1 cellular context compared by ENCODE assay signal in the genomic region with DNA sequence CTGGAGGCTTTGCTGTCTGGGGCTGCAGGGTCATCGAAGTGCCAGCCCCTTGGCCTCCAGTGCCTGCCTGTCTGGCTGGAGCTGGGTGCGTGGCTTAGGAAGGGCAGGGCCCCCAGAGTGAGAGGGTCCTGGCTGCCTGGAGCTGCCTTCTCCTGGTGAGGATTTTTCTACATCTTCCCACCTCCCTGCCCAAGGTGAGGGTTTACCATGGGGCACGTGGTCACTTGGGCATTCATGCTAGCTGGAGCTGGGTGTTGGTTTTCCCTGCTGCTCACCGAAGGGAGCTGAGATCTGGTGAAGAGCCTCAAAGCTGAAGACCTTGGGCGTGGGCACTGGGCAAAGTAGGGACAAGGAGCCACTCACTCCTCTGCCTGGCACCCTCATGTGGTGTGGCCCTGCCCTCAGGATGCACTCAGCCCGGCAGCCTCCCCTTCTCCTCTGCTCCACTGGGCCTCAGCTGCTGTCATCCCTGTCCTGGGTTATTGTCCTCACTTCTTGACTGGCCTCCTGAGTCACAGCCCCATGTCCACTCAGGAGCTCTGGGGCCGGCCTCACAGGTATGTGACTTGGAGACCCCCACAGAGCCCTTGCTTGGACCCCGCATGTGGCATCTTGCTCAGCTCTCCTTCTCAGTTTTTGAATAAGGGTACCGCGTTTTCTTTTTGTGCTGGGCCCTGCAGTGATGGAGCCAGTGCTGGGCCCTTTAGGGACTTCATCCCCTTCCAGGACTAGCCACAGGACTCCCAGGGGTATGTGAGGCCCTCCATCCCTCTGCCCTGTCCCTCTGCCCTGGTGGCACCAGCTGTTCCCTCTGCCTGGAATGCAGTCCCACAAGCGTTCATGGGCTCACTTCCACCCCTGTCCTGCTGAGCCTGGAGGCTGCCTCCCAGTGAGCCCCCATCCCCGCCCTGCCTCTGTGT.
TF ChIP-seq lines count a peak whose summit lies in the region.

No MANE protein-coding gene starts in this region.

TF ChIP-seq in GM23338, 12 proteins besides CTCF, POLR2A, EP300 and RAD21 (continued from another document):
- TF ChIP-seq, protein P1, sequence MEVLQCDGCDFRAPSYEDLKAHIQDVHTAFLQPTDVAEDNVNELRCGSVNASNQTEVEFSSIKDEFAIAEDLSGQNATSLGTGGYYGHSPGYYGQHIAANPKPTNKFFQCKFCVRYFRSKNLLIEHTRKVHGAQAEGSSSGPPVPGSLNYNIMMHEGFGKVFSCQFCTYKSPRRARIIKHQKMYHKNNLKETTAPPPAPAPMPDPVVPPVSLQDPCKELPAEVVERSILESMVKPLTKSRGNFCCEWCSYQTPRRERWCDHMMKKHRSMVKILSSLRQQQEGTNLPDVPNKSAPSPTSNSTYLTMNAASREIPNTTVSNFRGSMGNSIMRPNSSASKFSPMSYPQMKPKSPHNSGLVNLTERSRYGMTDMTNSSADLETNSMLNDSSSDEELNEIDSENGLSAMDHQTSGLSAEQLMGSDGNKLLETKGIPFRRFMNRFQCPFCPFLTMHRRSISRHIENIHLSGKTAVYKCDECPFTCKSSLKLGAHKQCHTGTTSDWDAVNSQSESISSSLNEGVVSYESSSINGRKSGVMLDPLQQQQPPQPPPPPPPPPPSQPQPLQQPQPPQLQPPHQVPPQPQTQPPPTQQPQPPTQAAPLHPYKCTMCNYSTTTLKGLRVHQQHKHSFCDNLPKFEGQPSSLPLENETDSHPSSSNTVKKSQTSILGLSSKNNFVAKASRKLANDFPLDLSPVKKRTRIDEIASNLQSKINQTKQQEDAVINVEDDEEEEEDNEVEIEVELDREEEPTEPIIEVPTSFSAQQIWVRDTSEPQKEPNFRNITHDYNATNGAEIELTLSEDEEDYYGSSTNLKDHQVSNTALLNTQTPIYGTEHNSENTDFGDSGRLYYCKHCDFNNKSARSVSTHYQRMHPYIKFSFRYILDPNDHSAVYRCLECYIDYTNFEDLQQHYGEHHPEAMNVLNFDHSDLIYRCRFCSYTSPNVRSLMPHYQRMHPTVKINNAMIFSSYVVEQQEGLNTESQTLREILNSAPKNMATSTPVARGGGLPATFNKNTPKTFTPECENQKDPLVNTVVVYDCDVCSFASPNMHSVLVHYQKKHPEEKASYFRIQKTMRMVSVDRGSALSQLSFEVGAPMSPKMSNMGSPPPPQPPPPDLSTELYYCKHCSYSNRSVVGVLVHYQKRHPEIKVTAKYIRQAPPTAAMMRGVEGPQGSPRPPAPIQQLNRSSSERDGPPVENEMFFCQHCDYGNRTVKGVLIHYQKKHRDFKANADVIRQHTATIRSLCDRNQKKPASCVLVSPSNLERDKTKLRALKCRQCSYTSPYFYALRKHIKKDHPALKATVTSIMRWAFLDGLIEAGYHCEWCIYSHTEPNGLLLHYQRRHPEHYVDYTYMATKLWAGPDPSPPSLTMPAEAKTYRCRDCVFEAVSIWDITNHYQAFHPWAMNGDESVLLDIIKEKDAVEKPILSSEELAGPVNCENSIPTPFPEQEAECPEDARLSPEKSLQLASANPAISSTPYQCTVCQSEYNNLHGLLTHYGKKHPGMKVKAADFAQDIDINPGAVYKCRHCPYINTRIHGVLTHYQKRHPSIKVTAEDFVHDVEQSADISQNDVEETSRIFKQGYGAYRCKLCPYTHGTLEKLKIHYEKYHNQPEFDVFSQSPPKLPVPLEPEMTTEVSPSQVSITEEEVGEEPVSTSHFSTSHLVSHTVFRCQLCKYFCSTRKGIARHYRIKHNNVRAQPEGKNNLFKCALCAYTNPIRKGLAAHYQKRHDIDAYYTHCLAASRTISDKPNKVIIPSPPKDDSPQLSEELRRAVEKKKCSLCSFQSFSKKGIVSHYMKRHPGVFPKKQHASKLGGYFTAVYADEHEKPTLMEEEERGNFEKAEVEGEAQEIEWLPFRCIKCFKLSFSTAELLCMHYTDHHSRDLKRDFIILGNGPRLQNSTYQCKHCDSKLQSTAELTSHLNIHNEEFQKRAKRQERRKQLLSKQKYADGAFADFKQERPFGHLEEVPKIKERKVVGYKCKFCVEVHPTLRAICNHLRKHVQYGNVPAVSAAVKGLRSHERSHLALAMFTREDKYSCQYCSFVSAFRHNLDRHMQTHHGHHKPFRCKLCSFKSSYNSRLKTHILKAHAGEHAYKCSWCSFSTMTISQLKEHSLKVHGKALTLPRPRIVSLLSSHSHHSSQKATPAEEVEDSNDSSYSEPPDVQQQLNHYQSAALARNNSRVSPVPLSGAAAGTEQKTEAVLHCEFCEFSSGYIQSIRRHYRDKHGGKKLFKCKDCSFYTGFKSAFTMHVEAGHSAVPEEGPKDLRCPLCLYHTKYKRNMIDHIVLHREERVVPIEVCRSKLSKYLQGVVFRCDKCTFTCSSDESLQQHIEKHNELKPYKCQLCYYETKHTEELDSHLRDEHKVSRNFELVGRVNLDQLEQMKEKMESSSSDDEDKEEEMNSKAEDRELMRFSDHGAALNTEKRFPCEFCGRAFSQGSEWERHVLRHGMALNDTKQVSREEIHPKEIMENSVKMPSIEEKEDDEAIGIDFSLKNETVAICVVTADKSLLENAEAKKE (CRISPR knock-in tag; IDR thresholded peaks at IDR 0.05), result no peak
- TF ChIP-seq ZNF114 (CRISPR knock-in tag; IDR thresholded peaks at IDR 0.05) (no peak), CREB1 (CRISPR knock-in tag; IDR thresholded peaks at IDR 0.05; ENCODE audit: low read depth) (no peak), ZNF331 (CRISPR knock-in tag; IDR thresholded peaks at IDR 0.05; ENCODE audit: low read depth) (no peak), ETS1 (IDR thresholded peaks at IDR 0.05) (no peak), POLR2AphosphoS5 (IDR thresholded peaks at IDR 0.05; ENCODE audit: low read depth) (no peak), STAT1 (IDR thresholded peaks at IDR 0.05; ENCODE audit: unreplicated experiment) (no peak)
